In the genomic region with DNA sequence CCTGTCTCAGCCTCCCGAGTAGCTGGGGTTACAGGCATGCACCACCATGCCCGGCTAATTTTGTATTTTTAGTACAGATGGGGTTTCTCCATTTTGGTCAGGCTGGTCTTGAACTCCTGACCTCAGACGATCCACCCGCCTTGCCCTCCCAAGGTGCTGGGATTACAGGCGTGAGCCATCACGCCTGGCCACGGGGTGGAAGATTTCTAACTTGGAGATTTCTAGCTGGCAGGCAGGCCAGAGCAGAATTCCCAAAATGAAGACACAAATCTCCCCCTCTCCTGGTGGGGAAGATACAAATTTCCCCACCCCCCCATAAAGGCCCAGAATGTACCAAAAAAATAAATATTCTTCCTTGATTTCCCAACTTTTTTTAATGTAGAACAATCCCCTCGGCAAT, we compare ENCODE assay signal across 7 cellular contexts.
DNase-seq lines count a peak whose midpoint lies in the region; ATAC-seq and TF ChIP-seq lines count a peak whose summit lies in the region.
"Not testable (repeated sequence)": the region's sequence is repeated elsewhere in the genome, so short reads cannot be mapped to it uniquely, and the experiment has no call there.

No MANE protein-coding gene starts in this region.

- H3K4me1 ChIP-seq in GM23338 (ENCODE audit: insufficient read depth) (peaks cover 28% of the 10 kb centered on the region), heart left ventricle (peaks cover 0 to 15% (median 11%) of the 10 kb centered on the region in 12 donors)

- not testable (repeated sequence) for H3K9me3 ChIP-seq in heart left ventricle

- not testable (repeated sequence) for H3K36me3 ChIP-seq in GM23338 (ENCODE audit: insufficient read depth)
- peaks cover 0 to 51% (median 30%) of the 10 kb centered on the region in 9 donors for H3K36me3 ChIP-seq in heart left ventricle

- not testable (repeated sequence) for H3K4me3 ChIP-seq in GM23338, heart left ventricle

- not testable (repeated sequence) for H3K4me2 ChIP-seq in GM23338

- H3K9me2 ChIP-seq in GM23338 (ENCODE audit: insufficient read depth) = not testable (repeated sequence)

- peaks cover 35% of the 10 kb centered on the region for H3K4me1 Mint-ChIP-seq in GM23338
- H3K4me1 Mint-ChIP-seq in activated CD4-positive, alpha-beta memory T cell treated with anti-CD3 and anti-CD28 coated beads for 36 hours (ENCODE audit: low read depth) = peaks cover 63% of the 10 kb centered on the region
- H3K4me1 Mint-ChIP-seq in activated naive CD4-positive, alpha-beta T cell treated with anti-CD3 and anti-CD28 coated beads for 36 hours (ENCODE audit: low read depth) = peaks cover 55% of the 10 kb centered on the region
- peaks cover 39% of the 10 kb centered on the region for H3K4me1 Mint-ChIP-seq in brain
- peaks cover 43% of the 10 kb centered on the region for H3K4me1 Mint-ChIP-seq in mesothelial cell of epicardium

- H3K4me3 Mint-ChIP-seq in GM23338; activated CD4-positive, alpha-beta memory T cell treated with anti-CD3 and anti-CD28 coated beads for 36 hours; activated naive CD4-positive, alpha-beta T cell treated with anti-CD3 and anti-CD28 coated beads for 36 hours; brain; mesothelial cell of epicardium: not testable (repeated sequence)

- not testable (repeated sequence) for H4K20me1 ChIP-seq in GM23338 (replicated peaks; ENCODE audit: insufficient read depth)

- H3K27ac ChIP-seq in GM23338 (ENCODE audit: low read depth) (peak overlapping the region; percentile 28; the same call in 1 of the 2 replicates), heart left ventricle (peak overlapping the region in 8 of 12 donors; percentile 9 to 61 (median 30)), substantia nigra (ENCODE audit: low read depth, low read length, poor library complexity, severe bottlenecking) (peak overlapping the region; percentile 70)

- H3K27me3 Mint-ChIP-seq in GM23338 (ENCODE audit: insufficient read depth, low read depth, poor library complexity); activated CD4-positive, alpha-beta memory T cell treated with anti-CD3 and anti-CD28 coated beads for 36 hours; activated naive CD4-positive, alpha-beta T cell treated with anti-CD3 and anti-CD28 coated beads for 36 hours (ENCODE audit: low read depth); brain; mesothelial cell of epicardium (ENCODE audit: low read depth): not testable (repeated sequence)

- CTCF ChIA-PET in activated CD4-positive, alpha-beta memory T cell treated with anti-CD3 and anti-CD28 coated beads for 36 hours (lab: Charles Lee) = interaction anchor here (0.6 to 1.1 kb wide), 3 partner anchors 21 to 70 kb away, joined by 3 read pairs; no protein-coding TSS in a partner anchor
- CTCF ChIA-PET in activated naive CD4-positive, alpha-beta T cell treated with anti-CD3 and anti-CD28 coated beads for 36 hours (lab: Charles Lee) = interaction anchor here (0.5 kb wide), 1 partner anchor 28 kb away, joined by 3 read pairs; no protein-coding TSS in a partner anchor

- not testable (repeated sequence) for TF ChIP-seq CTCF in GM23338 (conservative IDR thresholded peaks at IDR 0.05; ENCODE audit: low read depth in 2 of 2); brain (conservative IDR thresholded peaks at IDR 0.05); heart left ventricle (IDR thresholded peaks at IDR 0.05); mesothelial cell of epicardium (IDR thresholded peaks at IDR 0.05; ENCODE audit: unreplicated experiment)

- peak overlapping the region; percentile 32 for H3K27ac Mint-ChIP-seq in GM23338
- H3K27ac Mint-ChIP-seq in activated CD4-positive, alpha-beta memory T cell treated with anti-CD3 and anti-CD28 coated beads for 36 hours = peak overlapping the region; percentile 90
- H3K27ac Mint-ChIP-seq in activated naive CD4-positive, alpha-beta T cell treated with anti-CD3 and anti-CD28 coated beads for 36 hours = peak overlapping the region; percentile 14
- peak overlapping the region in 3 of 5 experiments; percentile 60 to 81 (median 67) for H3K27ac Mint-ChIP-seq in brain
- peak overlapping the region; percentile 78 for H3K27ac Mint-ChIP-seq in mesothelial cell of epicardium

- H3K9me3 Mint-ChIP-seq in GM23338; activated CD4-positive, alpha-beta memory T cell treated with anti-CD3 and anti-CD28 coated beads for 36 hours; activated naive CD4-positive, alpha-beta T cell treated with anti-CD3 and anti-CD28 coated beads for 36 hours; brain; mesothelial cell of epicardium: not testable (repeated sequence)

- H3K27me3 ChIP-seq in GM23338 (ENCODE audit: insufficient read depth); heart left ventricle: not testable (repeated sequence)

- H3K36me3 Mint-ChIP-seq in GM23338 (ENCODE audit: low read depth) = peaks cover 79% of the 10 kb centered on the region
- H3K36me3 Mint-ChIP-seq in activated CD4-positive, alpha-beta memory T cell treated with anti-CD3 and anti-CD28 coated beads for 36 hours = peaks cover 47% of the 10 kb centered on the region
- peaks cover 42% of the 10 kb centered on the region for H3K36me3 Mint-ChIP-seq in activated naive CD4-positive, alpha-beta T cell treated with anti-CD3 and anti-CD28 coated beads for 36 hours (ENCODE audit: low read depth)
- H3K36me3 Mint-ChIP-seq in brain = peaks cover 62% of the 10 kb centered on the region
- H3K36me3 Mint-ChIP-seq in mesothelial cell of epicardium = peaks cover 30% of the 10 kb centered on the region

- TF ChIP-seq POLR2A in heart left ventricle (IDR thresholded peaks at IDR 0.05) = not testable (repeated sequence)

- WGBS in heart left ventricle, 4 donors = 80 to 91% (median 86%) methylated on average over 8 of the region's 8 CpGs

- not testable (repeated sequence) for H2AFZ ChIP-seq in GM23338

- not testable (repeated sequence) for H3F3A ChIP-seq in GM23338 (replicated peaks; ENCODE audit: low read depth)

- intact Hi-C loops in activated CD4-positive, alpha-beta memory T cell treated with anti-CD3 and anti-CD28 coated beads for 36 hours (cut with micrococcal nuclease); activated naive CD4-positive, alpha-beta T cell treated with anti-CD3 and anti-CD28 coated beads for 36 hours (cut with micrococcal nuclease); heart left ventricle (cut with DNase I): not testable (repeated sequence)

- not testable (repeated sequence) for DNase-seq in GM23338 (ENCODE audit: low spot score); activated CD4-positive, alpha-beta memory T cell treated with anti-CD3 and anti-CD28 coated beads for 36 hours; activated naive CD4-positive, alpha-beta T cell treated with anti-CD3 and anti-CD28 coated beads for 36 hours; heart left ventricle; mesothelial cell of epicardium (ENCODE audit: low spot score in 2 of 2, unreplicated experiment in 2 of 2); substantia nigra (lab: John Stamatoyannopoulos, UW)

- not testable (repeated sequence) for H3K79me2 ChIP-seq in GM23338 (replicated peaks; ENCODE audit: insufficient read depth)

- ATAC-seq in GM23338 = not testable (repeated sequence)
- peak in 1 of 4 donors; percentile 12 for ATAC-seq in heart left ventricle

- POLR2A ChIA-PET in activated CD4-positive, alpha-beta memory T cell treated with anti-CD3 and anti-CD28 coated beads for 36 hours (lab: Charles Lee) = interaction anchor here (2.2 kb wide), 1 partner anchor 12 kb away, joined by 6 read pairs; no protein-coding TSS in a partner anchor

Comparison
In these comparisons a context has a peak if more than half of its experiments do, and no peak if none do; other contexts are left out.
1. H3K27ac Mint-ChIP-seq: peak in every context shown above with its lines; median percentile 90 in activated CD4-positive, alpha-beta memory T cell treated with anti-CD3 and anti-CD28 coated beads for 36 hours; 78 in mesothelial cell of epicardium; 67 in brain; 32 in GM23338; 14 in activated naive CD4-positive, alpha-beta T cell treated with anti-CD3 and anti-CD28 coated beads for 36 hours.